ENCODE assay signal across 23 cellular contexts in the genomic region with DNA sequence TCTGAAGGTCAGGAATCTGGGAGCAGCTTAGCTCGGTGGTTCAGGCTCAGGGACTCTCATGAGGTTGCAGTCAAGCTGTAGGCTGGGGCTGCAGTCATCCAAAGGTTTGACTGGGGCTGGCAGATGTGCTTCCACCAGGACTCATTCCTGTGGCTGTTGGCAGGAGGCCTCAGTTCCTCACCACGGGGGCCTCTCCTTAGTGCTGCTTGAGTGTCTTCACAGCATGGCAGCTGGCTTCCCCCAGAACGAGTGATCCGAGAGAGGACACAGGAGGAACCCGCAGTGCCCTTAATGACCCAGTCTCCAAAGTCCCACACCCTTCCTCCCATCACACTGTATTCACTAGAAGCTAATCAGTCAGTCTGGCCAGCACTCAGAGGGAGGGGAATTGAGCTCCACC. TPM values are rescaled to one million over a fixed set of nuclear protein-coding genes. Genes with fewer than 3 reads are reported as not detected.
DNase-seq lines count a peak whose midpoint lies in the region; ATAC-seq and TF ChIP-seq lines count a peak whose summit lies in the region.
"Had no signal": no experiment of that assay in that cellular context is flagged by ENCODE, and none has a peak within 500 bp of the region (broad histone marks: within the 10 kb centered on the region; RNA-seq: fewer than 3 reads in every experiment).

No MANE protein-coding gene starts in this region.

- H3K27ac Mint-ChIP-seq in CD4-positive, CD25-positive, alpha-beta regulatory T cell = peak overlapping the region in 2 of 3 donors; percentile 23 to 39
- peak overlapping the region; percentile 78 for H3K27ac Mint-ChIP-seq in activated T-helper 17 cell treated with anti-CD3 and anti-CD28 coated beads, Interleukin-2, amount 50 U/mL, for 72 hours
- H3K27ac Mint-ChIP-seq: CD4-positive, alpha-beta T cell; HFFc6 had no signal

- H3K9me3 Mint-ChIP-seq in CD4-positive, CD25-positive, alpha-beta regulatory T cell = no peaks in the 10 kb centered on the region
- no peaks in the 10 kb centered on the region for H3K9me3 Mint-ChIP-seq in activated T-helper 17 cell treated with anti-CD3 and anti-CD28 coated beads, Interleukin-2, amount 50 U/mL, for 72 hours
- H3K9me3 Mint-ChIP-seq: CD4-positive, alpha-beta T cell; HFFc6 had no signal

- no peaks in the 10 kb centered on the region for H3K9me3 ChIP-seq in CD4-positive, CD25-positive, alpha-beta regulatory T cell (ENCODE audit: control insufficient read depth in 2 of 2, low read length in 2 of 2)
- H3K9me3 ChIP-seq in osteoblast (ENCODE audit: low read depth, low read length) (no peaks in the 10 kb centered on the region), A673 (ENCODE audit: low read depth, low read length, poor library complexity, severe bottlenecking) (no peaks in the 10 kb centered on the region)
- H3K9me3 ChIP-seq: BLaER1 had no signal

- POLR2A ChIA-PET in A673 (lab: Charles Lee; ENCODE audit: low non-redundant PET) = no interaction called here

- H2AFZ ChIP-seq in osteoblast (ENCODE audit: low read length) = no peak overlapping the region
- H2AFZ ChIP-seq: GM23248 had no signal

- BruUV-seq in A673 (replicated peaks; lab: Mats Ljungman, UMichigan) = no TSS peak

- TF ChIP-seq CTCF in osteoblast (IDR thresholded peaks at IDR 0.05; ENCODE audit: extremely low read depth, low read depth, low read length) = no peak
- TF ChIP-seq CTCF in A673 (conservative IDR thresholded peaks at IDR 0.05; ENCODE audit: low read depth, low read length) = no peak

- intact Hi-C loops in A673 (cut with micrococcal nuclease; ENCODE audit: unreplicated experiment) = no loop called here

- H3K27ac ChIP-seq in CD4-positive, CD25-positive, alpha-beta regulatory T cell (ENCODE audit: insufficient read depth, low read length, poor library complexity, severe bottlenecking) = no peak overlapping the region
- H3K27ac ChIP-seq in osteoblast (ENCODE audit: low read depth, low read length) (no peak overlapping the region), A673 (ENCODE audit: low read depth, low read length, poor library complexity, severe bottlenecking) (no peak overlapping the region)
- H3K27ac ChIP-seq: BLaER1, GM23248 had no signal

- H3K4me3 ChIP-seq in CD4-positive, CD25-positive, alpha-beta regulatory T cell (ENCODE audit: low read depth, low read length) = no peak overlapping the region
- no peak overlapping the region for H3K4me3 ChIP-seq in osteoblast (ENCODE audit: insufficient read depth, low read length)
- H3K4me3 ChIP-seq in A673 (ENCODE audit: low read depth, low read length, poor library complexity, severe bottlenecking) = no peak overlapping the region
- H3K4me3 ChIP-seq: BLaER1, GM23248 had no signal

- no peaks in the 10 kb centered on the region for H3K27me3 Mint-ChIP-seq in CD4-positive, CD25-positive, alpha-beta regulatory T cell
- H3K27me3 Mint-ChIP-seq in activated T-helper 17 cell treated with anti-CD3 and anti-CD28 coated beads, Interleukin-2, amount 50 U/mL, for 72 hours = no peaks in the 10 kb centered on the region
- H3K27me3 Mint-ChIP-seq: CD4-positive, alpha-beta T cell had no signal

- H3K4me1 ChIP-seq in CD4-positive, CD25-positive, alpha-beta regulatory T cell (ENCODE audit: control insufficient read depth, insufficient read depth, low read length, poor library complexity, severe bottlenecking) = no peaks in the 10 kb centered on the region
- H3K4me1 ChIP-seq in osteoblast (ENCODE audit: insufficient read depth, low read length) (no peaks in the 10 kb centered on the region), A673 (ENCODE audit: insufficient read depth, low read length, poor library complexity, severe bottlenecking) (no peaks in the 10 kb centered on the region)

- no peak for DNase-seq in CD4-positive, CD25-positive, alpha-beta regulatory T cell
- DNase-seq in HT-29 (ENCODE audit: low spot score) (peak; percentile 43), osteoblast (ENCODE audit: insufficient read length, low spot score, missing footprints) (peak; percentile 3), germinal center (ENCODE audit: low spot score) (no peak), A673 (ENCODE audit: low spot score) (no peak)
- DNase-seq in activated CD4-positive, CD25-positive, alpha-beta regulatory T cell treated with anti-CD3 and anti-CD28 coated beads, Interleukin-2, amount 50 U/mL, for 72 hours = no peak
- DNase-seq: CD4-positive, alpha-beta T cell; COR-L47; DMS53; GM23248; H7; HFFc6; Karpas-422; NCI-H1092 treated with DMSO at 0.1 percent for 48 hours; NCI-H1436; NCI-H187 treated with DMSO at 0.1 percent for 48 hours; NCI-H2107; NCI-H526; SHP77 treated with DMSO at 0.1 percent for 48 hours had no signal

- no peak overlapping the region for H3K4me3 Mint-ChIP-seq in CD4-positive, CD25-positive, alpha-beta regulatory T cell
- no peak overlapping the region for H3K4me3 Mint-ChIP-seq in activated T-helper 17 cell treated with anti-CD3 and anti-CD28 coated beads, Interleukin-2, amount 50 U/mL, for 72 hours
- H3K4me3 Mint-ChIP-seq: CD4-positive, alpha-beta T cell; HFFc6 had no signal

- H3K27me3 ChIP-seq in CD4-positive, CD25-positive, alpha-beta regulatory T cell (ENCODE audit: control insufficient read depth, insufficient read depth, low read length) = no peaks in the 10 kb centered on the region
- H3K27me3 ChIP-seq in osteoblast (ENCODE audit: insufficient read depth, low read length) = no peaks in the 10 kb centered on the region
- H3K27me3 ChIP-seq in A673 (replicated peaks; ENCODE audit: insufficient read depth, low read depth, low read length, poor library complexity) = no peaks in the 10 kb centered on the region
- H3K27me3 ChIP-seq: BLaER1 had no signal

- H3K4me1 Mint-ChIP-seq in CD4-positive, CD25-positive, alpha-beta regulatory T cell = peaks cover 0 to 7% (median 5%) of the 10 kb centered on the region in 4 donors
- H3K4me1 Mint-ChIP-seq in activated T-helper 17 cell treated with anti-CD3 and anti-CD28 coated beads, Interleukin-2, amount 50 U/mL, for 72 hours = peaks cover 13% of the 10 kb centered on the region

- H3K36me3 ChIP-seq in CD4-positive, CD25-positive, alpha-beta regulatory T cell (ENCODE audit: control insufficient read depth, insufficient read depth, low read length) = peaks cover 47% of the 10 kb centered on the region
- H3K36me3 ChIP-seq in osteoblast (ENCODE audit: insufficient read depth, low read length) (peaks cover 33% of the 10 kb centered on the region), A673 (ENCODE audit: insufficient read depth, low read length, poor library complexity, severe bottlenecking) (peaks cover 8% of the 10 kb centered on the region)

- no peak overlapping the region for H3K4me2 ChIP-seq in osteoblast (ENCODE audit: insufficient read depth, low read length)
- H3K4me2 ChIP-seq: BLaER1 had no signal

- peaks cover 20% of the 10 kb centered on the region for H4K20me1 ChIP-seq in osteoblast (ENCODE audit: insufficient read depth, low read length)

- H3K36me3 Mint-ChIP-seq in CD4-positive, CD25-positive, alpha-beta regulatory T cell = peaks cover 30% of the 10 kb centered on the region
- H3K36me3 Mint-ChIP-seq in activated T-helper 17 cell treated with anti-CD3 and anti-CD28 coated beads, Interleukin-2, amount 50 U/mL, for 72 hours (ENCODE audit: low read depth) = peaks cover 52% of the 10 kb centered on the region

- CTCF ChIA-PET in A673 (lab: Charles Lee) = no interaction called here

- no peak for ATAC-seq in CD4-positive, CD25-positive, alpha-beta regulatory T cell (ENCODE audit: low read depth in 2 of 2)
- no peak for ATAC-seq in activated T-helper 17 cell treated with anti-CD3 and anti-CD28 coated beads, Interleukin-2, amount 50 U/mL, for 72 hours (replicated peaks)
- no peak for ATAC-seq in HG03097 (IDR thresholded peaks at IDR 0.05; ENCODE audit: low FRiP score, unreplicated experiment)
- ATAC-seq: Panc1 had no signal

- peaks cover 26% of the 10 kb centered on the region for H3K79me2 ChIP-seq in osteoblast (ENCODE audit: insufficient read depth, low read length)

RNA-seq across cellular contexts. Expression of a gene that starts 38.7 kb away (rescaled TPM):
- 0.86 TPM for total RNA-seq in CD4-positive, CD25-positive, alpha-beta regulatory T cell
- under 1 TPM in 1 of 4 donors, not detected in 3; 0.05 TPM for polyA plus RNA-seq in CD4-positive, CD25-positive, alpha-beta regulatory T cell
- 18.4 and 20.3 TPM in 2 replicates for total RNA-seq in HT-29 (2014; rRNA removed; shearing (Covaris generic))
- 1 to 10 TPM in 1 of 2 donors, under 1 TPM in 1; 0.35 to 8.2 TPM for total RNA-seq in activated T-helper 17 cell treated with anti-CD3 and anti-CD28 coated beads, Interleukin-2, amount 50 U/mL, for 72 hours
- total RNA-seq in osteoblast (136 and 144 TPM in 2 replicates), A673 (2021) (2.9 and 3.0 TPM in 2 replicates)

Comparison
In these comparisons a context has a peak if more than half of its experiments do, and no peak if none do; other contexts are left out.
1. DNase-seq: peak in HT-29 (single experiment) and osteoblast (single experiment); none in CD4-positive, CD25-positive, alpha-beta regulatory T cell (0 of 3), germinal center (single experiment), A673 (single experiment) and activated CD4-positive, CD25-positive, alpha-beta regulatory T cell treated with anti-CD3 and anti-CD28 coated beads, Interleukin-2, amount 50 U/mL, for 72 hours (single experiment).